In the genomic region with DNA sequence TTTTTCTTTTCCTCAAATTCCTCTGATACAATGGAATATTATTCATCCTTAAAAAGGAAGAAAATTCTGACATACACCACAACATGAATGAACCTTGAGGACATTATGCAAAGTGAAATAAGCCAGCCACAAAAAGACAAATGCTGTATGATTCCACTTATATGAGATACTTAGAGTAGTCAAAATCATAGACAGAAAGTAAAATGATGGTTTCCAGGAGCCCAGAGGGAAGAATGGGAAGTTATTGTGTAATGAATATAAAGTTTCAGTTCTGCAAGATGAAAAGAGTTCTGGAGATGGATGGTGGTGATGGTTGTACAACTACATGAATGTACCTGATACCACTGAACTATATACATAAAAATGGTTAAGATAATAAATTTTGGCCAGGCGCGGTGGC, we compare ENCODE assay signal across 21 cellular contexts. TPM values are rescaled to one million over a fixed set of nuclear protein-coding genes. Genes with fewer than 3 reads are reported as not detected.
"Had no signal": no experiment of that assay in that cellular context is flagged by ENCODE, and none has a peak within 500 bp of the region (broad histone marks: within the 10 kb centered on the region; RNA-seq: fewer than 3 reads in every experiment).

No MANE protein-coding gene starts in this region.

- H3K9me3 Mint-ChIP-seq: dendritic cell treated with granulocyte-macrophage colony-stimulating factor and Interleukin-4, amounts not matched to agents 40 ng/mL and 50 ng/mL, for 4 days; natural killer cell treated with Interleukin-12 subunit alpha and Interleukin-12 subunit beta and Interleukin-15 and Interleukin-18, amount 100 ng/mL, for 72 hours had no signal

- H3K36me3 ChIP-seq: neural progenitor cell, ovary, sigmoid colon, stomach, thoracic aorta had no signal

- H3K4me3 ChIP-seq: hepatocyte, lung, neural progenitor cell, ovary, right atrium auricular region, sigmoid colon, skin epidermis, stomach, thoracic aorta had no signal

- H3K36me3 Mint-ChIP-seq: natural killer cell treated with Interleukin-12 subunit alpha and Interleukin-12 subunit beta and Interleukin-15 and Interleukin-18, amount 100 ng/mL, for 72 hours; neural progenitor cell had no signal

- H3K4me2 ChIP-seq: hepatocyte, neural progenitor cell had no signal

- H3K4me3 Mint-ChIP-seq: dendritic cell treated with granulocyte-macrophage colony-stimulating factor and Interleukin-4, amounts not matched to agents 40 ng/mL and 50 ng/mL, for 4 days; natural killer cell treated with Interleukin-12 subunit alpha and Interleukin-12 subunit beta and Interleukin-15 and Interleukin-18, amount 100 ng/mL, for 72 hours; neural progenitor cell had no signal

- H3K4me1 ChIP-seq: neural progenitor cell, sigmoid colon, stomach had no signal

- H3K4me1 Mint-ChIP-seq: neural progenitor cell had no signal

- ATAC-seq: left colon; left ventricle myocardium superior; natural killer cell treated with Interleukin-12 subunit alpha and Interleukin-12 subunit beta and Interleukin-15 and Interleukin-18, amount 100 ng/mL, for 72 hours had no signal

- H3K27ac ChIP-seq: hepatocyte, neural progenitor cell, ovary, right atrium auricular region, sigmoid colon, skin epidermis, stomach, thoracic aorta had no signal

- H3K27me3 ChIP-seq: hepatocyte, neural progenitor cell, ovary, right atrium auricular region, sigmoid colon, stomach had no signal

- H3K9me3 ChIP-seq: ovary, right atrium auricular region, sigmoid colon, thoracic aorta had no signal

- DNase-seq: foreskin melanocyte; left colon; left ventricle myocardium superior; mesenchymal stem cell; midbrain; nucleus accumbens; ovary; sigmoid colon; stimulated activated CD4-positive, alpha-beta T cell treated with anti-CD3 and anti-CD28 coated beads, Interleukin-2, amount 100 ng/mL, for 24 hours; stimulated activated CD4-positive, alpha-beta T cell treated with anti-CD3 and anti-CD28 coated beads, Interleukin-4, amount 100 ng/mL, for 4 hours; stimulated activated naive CD4-positive, alpha-beta T cell; stomach; substantia nigra had no signal

- H3K9ac ChIP-seq: neural progenitor cell had no signal

- H3K27ac Mint-ChIP-seq: dendritic cell treated with granulocyte-macrophage colony-stimulating factor and Interleukin-4, amounts not matched to agents 40 ng/mL and 50 ng/mL, for 4 days; natural killer cell treated with Interleukin-12 subunit alpha and Interleukin-12 subunit beta and Interleukin-15 and Interleukin-18, amount 100 ng/mL, for 72 hours; neural progenitor cell had no signal

RNA-seq across cellular contexts. Expression of a gene that starts 18.3 kb away (rescaled TPM):
- total RNA-seq: natural killer cell treated with Interleukin-12 subunit alpha and Interleukin-12 subunit beta and Interleukin-15 and Interleukin-18, amount 100 ng/mL, for 72 hours had no signal
